In the genomic region with DNA sequence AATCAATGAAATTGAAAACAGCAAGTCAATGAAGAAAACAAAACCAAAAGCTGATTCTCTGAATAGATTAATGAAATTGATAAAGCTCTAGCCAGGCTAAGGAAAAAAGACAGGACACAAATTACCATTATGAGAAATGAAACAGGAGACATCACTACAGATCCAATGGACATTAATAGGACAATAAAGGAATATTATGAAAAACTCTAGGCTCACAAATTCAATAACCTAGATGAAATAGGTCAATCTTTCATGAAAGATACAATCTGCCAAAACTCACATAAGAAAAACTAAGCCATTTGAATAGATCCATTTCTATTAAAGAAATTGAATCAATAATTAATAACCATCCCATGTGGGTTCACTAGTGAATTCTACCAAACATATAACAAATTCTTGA, we compare ENCODE assay signal across 11 cellular contexts. TPM values are rescaled to one million over a fixed set of nuclear protein-coding genes. Genes with fewer than 3 reads are reported as not detected.
"Had no signal": no experiment of that assay in that cellular context is flagged by ENCODE, and none has a peak within 500 bp of the region (broad histone marks: within the 10 kb centered on the region; RNA-seq: fewer than 3 reads in every experiment).

No MANE protein-coding gene starts in this region.

- H3K4me3 ChIP-seq: GM23338 had no signal

- H3K4me2 ChIP-seq: GM23338, KMS-11 had no signal

- ATAC-seq: GM23338 had no signal

- H3K27me3 Mint-ChIP-seq: IgD-negative memory B cell had no signal

- H3K4me1 Mint-ChIP-seq: GM23338, H9, IgD-negative memory B cell had no signal

- H2AFZ ChIP-seq: GM23338 had no signal

- H3K9ac ChIP-seq: KMS-11 had no signal

- H3K27ac ChIP-seq: KMS-11 had no signal

- H3K27ac Mint-ChIP-seq: GM23338, H9, HFFc6, IgD-negative memory B cell had no signal

- FAIRE-seq: H1, H54, HTR-8/SVneo had no signal

- DNase-seq: H9, HCEC 1CT, HFFc6, KBM-7 had no signal

- H3K4me3 Mint-ChIP-seq: GM23338, H9, HFFc6, IgD-negative memory B cell had no signal

RNA-seq across cellular contexts. Expression of a gene that starts 37.3 kb away (rescaled TPM):
- total RNA-seq: HFFc6, HT-29 had no signal
- polyA plus RNA-seq: IgD-negative memory B cell had no signal
